ENCODE assay signal across 30 cellular contexts in the genomic region with DNA sequence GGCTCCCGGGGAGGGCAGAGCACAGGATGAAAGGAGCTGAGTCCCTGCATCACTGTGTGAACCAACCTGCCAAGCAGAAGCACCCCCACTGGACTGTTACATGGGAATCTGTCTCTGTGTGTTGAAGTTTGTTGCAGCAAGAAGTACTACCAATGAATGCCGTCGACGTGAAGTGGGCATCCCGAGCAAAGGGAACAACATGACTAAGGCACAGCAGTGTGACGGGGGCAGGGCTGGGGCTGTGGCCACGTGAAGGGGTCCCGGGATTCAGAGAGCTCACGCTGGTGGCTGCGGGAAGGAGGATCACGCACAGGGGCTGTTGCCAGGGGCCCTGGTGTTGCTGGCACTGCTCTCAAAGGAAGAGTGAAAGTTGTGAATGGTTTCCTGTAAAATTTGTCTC.
"Had no signal": no experiment of that assay in that cellular context is flagged by ENCODE, and none has a peak within 500 bp of the region (broad histone marks: within the 10 kb centered on the region; RNA-seq: fewer than 3 reads in every experiment).

No MANE protein-coding gene starts in this region.

- H3K4me3 ChIP-seq: esophagus squamous epithelium, gastroesophageal sphincter had no signal

- DNase-seq: activated CD4-positive, alpha-beta memory T cell treated with anti-CD3 and anti-CD28 coated beads, Interleukin-2, amount 10 ng/mL, durations not matched to agents 7 days and 5 days; activated CD4-positive, alpha-beta T cell treated with anti-CD3 and anti-CD28 coated beads for 1 hour; activated CD4-positive, alpha-beta T cell treated with anti-CD3 and anti-CD28 coated beads for 4 hours; activated CD4-positive, alpha-beta T cell treated with anti-CD3 and anti-CD28 coated beads, Interleukin-2, amount 10 ng/mL, durations not matched to agents 7 days and 5 days; activated CD4-positive, alpha-beta T cell treated with anti-CD3 and anti-CD28 coated beads, Interleukin-2, amount 50 U/mL, for 4 hours; activated CD4-positive, CD25-positive, alpha-beta regulatory T cell; activated CD8-positive, alpha-beta memory T cell treated with anti-CD3 and anti-CD28 coated beads, Interleukin-2, amount 50 U/mL, for 48 hours; activated gamma-delta T cell; activated naive CD4-positive, alpha-beta T cell; activated naive CD4-positive, alpha-beta T cell treated with anti-CD3 and anti-CD28 coated beads, Interleukin-2, amount 50 U/mL, for 16 hours; activated T-cell treated with anti-CD3 and anti-CD28 coated beads for 4 hours; activated T-cell treated with anti-CD3 and anti-CD28 coated beads, Interleukin-2, amount 50 U/mL, for 24 hours; activated T-cell treated with anti-CD3 and anti-CD28 coated beads, Interleukin-2, amount 50 U/mL, for 72 hours; amniotic stem cell; anterior cingulate cortex; brain microvascular endothelial cell; cortex of kidney; dermis blood vessel endothelial cell; effector CD4-positive, alpha-beta T cell; effector memory CD8-positive, alpha-beta T cell; esophagus squamous epithelium; foreskin melanocyte; SW 1271; T-helper 1 cell; T-helper 17 cell; T1000; WERI-Rb-1 had no signal

- H3K27ac ChIP-seq: brain microvascular endothelial cell, esophagus squamous epithelium, gastroesophageal sphincter, WERI-Rb-1 had no signal

- H3K9me3 ChIP-seq: esophagus squamous epithelium had no signal

- H3K27ac Mint-ChIP-seq: activated CD4-positive, alpha-beta memory T cell treated with anti-CD3 and anti-CD28 coated beads, Interleukin-2, amount 10 ng/mL, durations not matched to agents 7 days and 5 days; activated CD4-positive, alpha-beta T cell treated with anti-CD3 and anti-CD28 coated beads, Interleukin-2, amount 10 ng/mL, durations not matched to agents 7 days and 5 days; activated naive CD8-positive, alpha-beta T cell; activated T-cell treated with anti-CD3 and anti-CD28 coated beads, Interleukin-2, amount 50 U/mL, for 24 hours; activated T-cell treated with anti-CD3 and anti-CD28 coated beads, Interleukin-2, amount 50 U/mL, for 72 hours; effector memory CD8-positive, alpha-beta T cell; T-helper 17 cell; T-helper 2 cell treated with Interferon-gamma antibody and Interleukin-4, amounts not matched to agents 5 μg/mL and 100 μg/mL, for 36 hours had no signal

- H3K4me3 Mint-ChIP-seq: activated CD4-positive, alpha-beta memory T cell treated with anti-CD3 and anti-CD28 coated beads, Interleukin-2, amount 10 ng/mL, durations not matched to agents 7 days and 5 days; activated CD4-positive, alpha-beta T cell treated with anti-CD3 and anti-CD28 coated beads, Interleukin-2, amount 10 ng/mL, durations not matched to agents 7 days and 5 days; activated naive CD8-positive, alpha-beta T cell; activated T-cell treated with anti-CD3 and anti-CD28 coated beads, Interleukin-2, amount 50 U/mL, for 24 hours; activated T-cell treated with anti-CD3 and anti-CD28 coated beads, Interleukin-2, amount 50 U/mL, for 72 hours; effector memory CD8-positive, alpha-beta T cell; T-helper 17 cell; T-helper 2 cell treated with Interferon-gamma antibody and Interleukin-4, amounts not matched to agents 5 μg/mL and 100 μg/mL, for 36 hours had no signal

- ATAC-seq: activated T-cell treated with anti-CD3 and anti-CD28 coated beads, Interleukin-2, amount 50 U/mL, for 72 hours; effector memory CD8-positive, alpha-beta T cell; gastroesophageal sphincter; T-helper 17 cell had no signal

- H3K27me3 ChIP-seq: brain microvascular endothelial cell, esophagus squamous epithelium, gastroesophageal sphincter had no signal

- H3K9me3 Mint-ChIP-seq: activated CD4-positive, alpha-beta memory T cell treated with anti-CD3 and anti-CD28 coated beads, Interleukin-2, amount 10 ng/mL, durations not matched to agents 7 days and 5 days; activated CD4-positive, alpha-beta T cell treated with anti-CD3 and anti-CD28 coated beads, Interleukin-2, amount 10 ng/mL, durations not matched to agents 7 days and 5 days; effector memory CD8-positive, alpha-beta T cell had no signal

- H3K4me1 ChIP-seq: esophagus squamous epithelium, gastroesophageal sphincter had no signal

- H3K4me1 Mint-ChIP-seq: activated CD4-positive, alpha-beta memory T cell treated with anti-CD3 and anti-CD28 coated beads, Interleukin-2, amount 10 ng/mL, durations not matched to agents 7 days and 5 days; activated CD4-positive, alpha-beta T cell treated with anti-CD3 and anti-CD28 coated beads, Interleukin-2, amount 10 ng/mL, durations not matched to agents 7 days and 5 days; T-helper 17 cell had no signal
